Comparison of ENCODE assay signal across 2 cellular contexts in the genomic region with DNA sequence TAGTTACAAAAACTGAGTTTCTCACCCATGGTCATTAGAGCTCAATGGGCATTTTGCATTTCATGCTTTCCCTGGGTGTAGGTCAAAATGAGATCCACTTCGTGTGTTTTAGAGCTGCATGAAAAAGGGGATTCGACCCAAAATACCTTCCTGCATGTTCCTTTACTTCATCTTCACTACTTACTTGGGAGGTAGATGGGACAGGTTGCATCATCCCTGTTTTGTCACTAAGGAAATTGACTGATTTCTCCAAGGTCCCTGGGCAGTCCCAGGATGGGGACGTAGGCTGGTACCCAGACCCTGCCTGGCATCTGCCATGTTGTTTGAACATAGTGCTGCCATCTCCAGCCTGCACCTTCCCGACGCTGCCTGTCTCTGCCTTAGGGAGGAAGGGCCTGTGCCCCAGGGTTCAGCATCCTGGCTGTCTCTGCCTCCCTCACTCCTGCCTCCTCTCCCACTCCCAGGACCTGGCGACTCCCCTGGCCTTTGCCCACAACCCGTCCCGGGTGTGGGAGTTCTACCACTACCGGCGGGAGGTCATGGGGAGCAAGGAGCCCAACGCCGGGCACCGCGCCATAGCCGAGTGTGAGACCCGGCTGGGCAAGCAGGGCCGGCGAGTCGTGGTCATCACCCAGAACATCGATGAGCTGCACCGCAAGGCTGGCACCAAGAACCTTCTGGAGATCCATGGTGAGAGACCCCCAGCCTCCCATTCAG.
TF ChIP-seq lines count a peak whose summit lies in the region.

No MANE protein-coding gene starts in this region.

TF ChIP-seq in HEK293, 187 proteins besides CTCF, POLR2A, EP300 and RAD21:
- TF ChIP-seq ZNF571 (tag by site-specific recombination; IDR thresholded peaks at IDR 0.05) (no peak), ZNF114 (tag by site-specific recombination; IDR thresholded peaks at IDR 0.05) (0 out of 2 replicates have a peak, but pooled peaks have one; percentile 1)

TF ChIP-seq in GM12878, 131 proteins besides CTCF, POLR2A, EP300 and RAD21:
- TF ChIP-seq GATAD2B (conservative IDR thresholded peaks at IDR 0.05; ENCODE audit: low read depth) (no peak), POLR2AphosphoS2 (IDR thresholded peaks at IDR 0.05; ENCODE audit: low read depth, low read length) (no peak), PAX5 (IDR thresholded peaks at IDR 0.05; ENCODE audit: borderline replicate concordance, low read depth, low read length) (no peak), IRF4 (IDR thresholded peaks at IDR 0.05; ENCODE audit: low read depth, low read length) (no peak), HDGF (IDR thresholded peaks at IDR 0.05) (no peak), NFXL1 (IDR thresholded peaks at IDR 0.05; ENCODE audit: borderline replicate concordance) (no peak), WRNIP1 (IDR thresholded peaks at IDR 0.05; ENCODE audit: borderline replicate concordance, low read depth, low read length) (no peak), MEF2B (IDR thresholded peaks at IDR 0.05; ENCODE audit: partially characterized antibody, poor library complexity, severe bottlenecking) (no peak), NRF1 (conservative IDR thresholded peaks at IDR 0.05; ENCODE audit: low read depth, low read length) (no peak), HDAC6 (IDR thresholded peaks at IDR 0.05; ENCODE audit: unreplicated experiment) (no peak), CEBPB (IDR thresholded peaks at IDR 0.05; ENCODE audit: borderline replicate concordance in 1 of 2, low read depth in 2 of 2, low read length in 2 of 2) (no peak), YY1 (IDR thresholded peaks at IDR 0.05; ENCODE audit: low read depth, low read length) (no peak), TBL1XR1 (IDR thresholded peaks at IDR 0.05; ENCODE audit: low read depth, low read length) (no peak), TCF7 (IDR thresholded peaks at IDR 0.05; ENCODE audit: borderline replicate concordance) (no peak), NR2C2 (IDR thresholded peaks at IDR 0.05; ENCODE audit: borderline replicate concordance, control insufficient read depth, insufficient read length, low read depth) (no peak)
- TF ChIP-seq, protein P1, sequence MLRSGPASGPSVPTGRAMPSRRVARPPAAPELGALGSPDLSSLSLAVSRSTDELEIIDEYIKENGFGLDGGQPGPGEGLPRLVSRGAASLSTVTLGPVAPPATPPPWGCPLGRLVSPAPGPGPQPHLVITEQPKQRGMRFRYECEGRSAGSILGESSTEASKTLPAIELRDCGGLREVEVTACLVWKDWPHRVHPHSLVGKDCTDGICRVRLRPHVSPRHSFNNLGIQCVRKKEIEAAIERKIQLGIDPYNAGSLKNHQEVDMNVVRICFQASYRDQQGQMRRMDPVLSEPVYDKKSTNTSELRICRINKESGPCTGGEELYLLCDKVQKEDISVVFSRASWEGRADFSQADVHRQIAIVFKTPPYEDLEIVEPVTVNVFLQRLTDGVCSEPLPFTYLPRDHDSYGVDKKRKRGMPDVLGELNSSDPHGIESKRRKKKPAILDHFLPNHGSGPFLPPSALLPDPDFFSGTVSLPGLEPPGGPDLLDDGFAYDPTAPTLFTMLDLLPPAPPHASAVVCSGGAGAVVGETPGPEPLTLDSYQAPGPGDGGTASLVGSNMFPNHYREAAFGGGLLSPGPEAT (IDR thresholded peaks at IDR 0.05; ENCODE audit: low read depth): no peak
- TF ChIP-seq, protein P2, sequence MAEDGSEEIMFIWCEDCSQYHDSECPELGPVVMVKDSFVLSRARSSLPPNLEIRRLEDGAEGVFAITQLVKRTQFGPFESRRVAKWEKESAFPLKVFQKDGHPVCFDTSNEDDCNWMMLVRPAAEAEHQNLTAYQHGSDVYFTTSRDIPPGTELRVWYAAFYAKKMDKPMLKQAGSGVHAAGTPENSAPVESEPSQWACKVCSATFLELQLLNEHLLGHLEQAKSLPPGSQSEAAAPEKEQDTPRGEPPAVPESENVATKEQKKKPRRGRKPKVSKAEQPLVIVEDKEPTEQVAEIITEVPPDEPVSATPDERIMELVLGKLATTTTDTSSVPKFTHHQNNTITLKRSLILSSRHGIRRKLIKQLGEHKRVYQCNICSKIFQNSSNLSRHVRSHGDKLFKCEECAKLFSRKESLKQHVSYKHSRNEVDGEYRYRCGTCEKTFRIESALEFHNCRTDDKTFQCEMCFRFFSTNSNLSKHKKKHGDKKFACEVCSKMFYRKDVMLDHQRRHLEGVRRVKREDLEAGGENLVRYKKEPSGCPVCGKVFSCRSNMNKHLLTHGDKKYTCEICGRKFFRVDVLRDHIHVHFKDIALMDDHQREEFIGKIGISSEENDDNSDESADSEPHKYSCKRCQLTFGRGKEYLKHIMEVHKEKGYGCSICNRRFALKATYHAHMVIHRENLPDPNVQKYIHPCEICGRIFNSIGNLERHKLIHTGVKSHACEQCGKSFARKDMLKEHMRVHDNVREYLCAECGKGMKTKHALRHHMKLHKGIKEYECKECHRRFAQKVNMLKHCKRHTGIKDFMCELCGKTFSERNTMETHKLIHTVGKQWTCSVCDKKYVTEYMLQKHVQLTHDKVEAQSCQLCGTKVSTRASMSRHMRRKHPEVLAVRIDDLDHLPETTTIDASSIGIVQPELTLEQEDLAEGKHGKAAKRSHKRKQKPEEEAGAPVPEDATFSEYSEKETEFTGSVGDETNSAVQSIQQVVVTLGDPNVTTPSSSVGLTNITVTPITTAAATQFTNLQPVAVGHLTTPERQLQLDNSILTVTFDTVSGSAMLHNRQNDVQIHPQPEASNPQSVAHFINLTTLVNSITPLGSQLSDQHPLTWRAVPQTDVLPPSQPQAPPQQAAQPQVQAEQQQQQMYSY (CRISPR knock-in tag; IDR thresholded peaks at IDR 0.05): no peak
- TF ChIP-seq, protein P3, sequence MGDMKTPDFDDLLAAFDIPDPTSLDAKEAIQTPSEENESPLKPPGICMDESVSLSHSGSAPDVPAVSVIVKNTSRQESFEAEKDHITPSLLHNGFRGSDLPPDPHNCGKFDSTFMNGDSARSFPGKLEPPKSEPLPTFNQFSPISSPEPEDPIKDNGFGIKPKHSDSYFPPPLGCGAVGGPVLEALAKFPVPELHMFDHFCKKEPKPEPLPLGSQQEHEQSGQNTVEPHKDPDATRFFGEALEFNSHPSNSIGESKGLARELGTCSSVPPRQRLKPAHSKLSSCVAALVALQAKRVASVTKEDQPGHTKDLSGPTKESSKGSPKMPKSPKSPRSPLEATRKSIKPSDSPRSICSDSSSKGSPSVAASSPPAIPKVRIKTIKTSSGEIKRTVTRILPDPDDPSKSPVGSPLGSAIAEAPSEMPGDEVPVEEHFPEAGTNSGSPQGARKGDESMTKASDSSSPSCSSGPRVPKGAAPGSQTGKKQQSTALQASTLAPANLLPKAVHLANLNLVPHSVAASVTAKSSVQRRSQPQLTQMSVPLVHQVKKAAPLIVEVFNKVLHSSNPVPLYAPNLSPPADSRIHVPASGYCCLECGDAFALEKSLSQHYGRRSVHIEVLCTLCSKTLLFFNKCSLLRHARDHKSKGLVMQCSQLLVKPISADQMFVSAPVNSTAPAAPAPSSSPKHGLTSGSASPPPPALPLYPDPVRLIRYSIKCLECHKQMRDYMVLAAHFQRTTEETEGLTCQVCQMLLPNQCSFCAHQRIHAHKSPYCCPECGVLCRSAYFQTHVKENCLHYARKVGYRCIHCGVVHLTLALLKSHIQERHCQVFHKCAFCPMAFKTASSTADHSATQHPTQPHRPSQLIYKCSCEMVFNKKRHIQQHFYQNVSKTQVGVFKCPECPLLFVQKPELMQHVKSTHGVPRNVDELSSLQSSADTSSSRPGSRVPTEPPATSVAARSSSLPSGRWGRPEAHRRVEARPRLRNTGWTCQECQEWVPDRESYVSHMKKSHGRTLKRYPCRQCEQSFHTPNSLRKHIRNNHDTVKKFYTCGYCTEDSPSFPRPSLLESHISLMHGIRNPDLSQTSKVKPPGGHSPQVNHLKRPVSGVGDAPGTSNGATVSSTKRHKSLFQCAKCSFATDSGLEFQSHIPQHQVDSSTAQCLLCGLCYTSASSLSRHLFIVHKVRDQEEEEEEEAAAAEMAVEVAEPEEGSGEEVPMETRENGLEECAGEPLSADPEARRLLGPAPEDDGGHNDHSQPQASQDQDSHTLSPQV (IDR thresholded peaks at IDR 0.05): no peak
